Comparison of ENCODE assay signal across 8 cellular contexts in genomic region chr1:7752512-7753417, GRCh38. TPM values are rescaled to one million over a fixed set of nuclear protein-coding genes. Genes with fewer than 3 reads are reported as not detected.
DNase-seq lines count a peak whose midpoint lies in the region; ATAC-seq and TF ChIP-seq lines count a peak whose summit lies in the region.

No MANE protein-coding gene starts in this region.

- DNase-seq in HK-2 (ENCODE audit: unreplicated experiment) (peak; percentile 18), NCI-H82 treated with DMSO at 0.1 percent for 48 hours (lab: John Stamatoyannopoulos, UW; ENCODE audit: unreplicated experiment) (peak; percentile 94), fibroblast of pulmonary artery (ENCODE audit: low read depth) (peak; percentile 82), natural killer cell (no peak), suprapubic skin (ENCODE audit: low spot score in 2 of 2) (no peak), GF-D8 (lab: John Stamatoyannopoulos, UW) (no peak)
- peak; percentile 43 for DNase-seq in activated T-cell treated with anti-CD3 and anti-CD28 coated beads, Interleukin-2, amount 50 U/mL, for 4 hours

- TF ChIP-seq CTCF in C4-2B (conservative IDR thresholded peaks at IDR 0.05): peak; percentile 92
- peak; percentile 78 for TF ChIP-seq CTCF in fibroblast of pulmonary artery (IDR thresholded peaks at IDR 0.05; ENCODE audit: low read length, missing control alignments)
- TF ChIP-seq CTCF in natural killer cell (IDR thresholded peaks at IDR 0.05): peak; percentile 79
- peak; percentile 69 to 72 for TF ChIP-seq CTCF in suprapubic skin (IDR thresholded peaks at IDR 0.05)

- no peaks in the 10 kb centered on the region for H3K9me3 ChIP-seq in suprapubic skin

- peak in 1 of 2 donors; percentile 43 for ATAC-seq in activated T-cell treated with anti-CD3 and anti-CD28 coated beads, Interleukin-2, amount 50 U/mL, for 4 hours
- peak in 2 of 3 donors; percentile 54 to 66 for ATAC-seq in natural killer cell

- H3K27ac ChIP-seq in C4-2B (no peak overlapping the region), suprapubic skin (no peak overlapping the region)

- TF ChIP-seq EP300 in suprapubic skin (IDR thresholded peaks at IDR 0.05): no peak

- H3K4me3 ChIP-seq in fibroblast of pulmonary artery (replicated peaks; ENCODE audit: low read depth, low read length) (peak overlapping the region; percentile 38), suprapubic skin (peak overlapping the region; percentile 26)

- H3K4me1 Mint-ChIP-seq in activated T-cell treated with anti-CD3 and anti-CD28 coated beads, Interleukin-2, amount 50 U/mL, for 4 hours (ENCODE audit: low read depth): peaks cover 23% of the 10 kb centered on the region
- H3K4me1 Mint-ChIP-seq in natural killer cell: peaks cover 9 to 14% of the 10 kb centered on the region in 2 donors

- intact Hi-C loops in natural killer cell (cut with micrococcal nuclease): loop anchor here (1.0 kb wide), 1 partner anchor 85 kb away; no protein-coding TSS in a partner anchor

- H3K4me3 Mint-ChIP-seq in activated T-cell treated with anti-CD3 and anti-CD28 coated beads, Interleukin-2, amount 50 U/mL, for 4 hours: peak overlapping the region; percentile 65
- H3K4me3 Mint-ChIP-seq in natural killer cell: peak overlapping the region; percentile 51

- no peak for TF ChIP-seq POLR2A in suprapubic skin (IDR thresholded peaks at IDR 0.05)

- H3K9me3 Mint-ChIP-seq in activated T-cell treated with anti-CD3 and anti-CD28 coated beads, Interleukin-2, amount 50 U/mL, for 4 hours: no peaks in the 10 kb centered on the region
- H3K9me3 Mint-ChIP-seq in natural killer cell: no peaks in the 10 kb centered on the region

- no peaks in the 10 kb centered on the region for H3K36me3 Mint-ChIP-seq in activated T-cell treated with anti-CD3 and anti-CD28 coated beads, Interleukin-2, amount 50 U/mL, for 4 hours (ENCODE audit: insufficient read depth)
- H3K36me3 Mint-ChIP-seq in natural killer cell: no peaks in the 10 kb centered on the region

- peaks cover 7% of the 10 kb centered on the region for H3K27me3 Mint-ChIP-seq in activated T-cell treated with anti-CD3 and anti-CD28 coated beads, Interleukin-2, amount 50 U/mL, for 4 hours (ENCODE audit: low read depth)
- H3K27me3 Mint-ChIP-seq in natural killer cell (ENCODE audit: low read depth in 2 of 2): no peaks in the 10 kb centered on the region

- 32% methylated on average over 18 of the region's 18 CpGs for WGBS in suprapubic skin

- no peaks in the 10 kb centered on the region for H3K27me3 ChIP-seq in suprapubic skin

- no peaks in the 10 kb centered on the region for H3K36me3 ChIP-seq in suprapubic skin

- H3K27ac Mint-ChIP-seq in natural killer cell: no peak overlapping the region

- H3K4me1 ChIP-seq in suprapubic skin: peaks cover 8% of the 10 kb centered on the region

RNA-seq across cellular contexts. Expression of gene VAMP3, which starts 18.3 kb away (rescaled TPM):
- 10 to 100 TPM; 17.6 to 21.7 (median 20.2) TPM for total RNA-seq in activated T-cell treated with anti-CD3 and anti-CD28 coated beads, Interleukin-2, amount 50 U/mL, for 4 hours
- total RNA-seq in natural killer cell (100 to 1,000 TPM in 1 of 3 donors, 10 to 100 TPM in 2; 86.9 to 110 (median 92.2) TPM), suprapubic skin (10 to 100 TPM; 62.8 to 79.9 (median 76.4) TPM)

RNA-seq across cellular contexts. Expression of gene PER3, which starts 31.3 kb away (rescaled TPM):
- 1 to 10 TPM; 3.8 to 5.4 (median 4.3) TPM for total RNA-seq in activated T-cell treated with anti-CD3 and anti-CD28 coated beads, Interleukin-2, amount 50 U/mL, for 4 hours
- 10 to 100 TPM in 2 of 3 donors, 1 to 10 TPM in 1; 9.1 to 20.8 (median 19.2) TPM for total RNA-seq in natural killer cell
- 10 to 100 TPM in 3 of 4 donors, 1 to 10 TPM in 1; 9.2 to 46.0 (median 19.1) TPM for total RNA-seq in suprapubic skin

Comparison
In these comparisons a context has a peak if more than half of its experiments do, and no peak if none do; other contexts are left out.
1. DNase-seq: peak in HK-2 (single experiment), NCI-H82 treated with DMSO at 0.1 percent for 48 hours (single experiment), activated T-cell treated with anti-CD3 and anti-CD28 coated beads, Interleukin-2, amount 50 U/mL, for 4 hours (single experiment) and fibroblast of pulmonary artery (single experiment); none in natural killer cell (single experiment), suprapubic skin (0 of 2) and GF-D8 (single experiment).
2. Peak in every context shown above with its lines, with median percentiles within 50 percentile points of each other: CTCF ChIP-seq.